12 cellular contexts compared by ENCODE assay signal in genomic region chr1:226735576-226735975, GRCh38. TPM values are rescaled to one million over a fixed set of nuclear protein-coding genes. Genes with fewer than 3 reads are reported as not detected.
DNase-seq lines count a peak whose midpoint lies in the region; ATAC-seq and TF ChIP-seq lines count a peak whose summit lies in the region.
"Had no signal": no experiment of that assay in that cellular context is flagged by ENCODE, and none has a peak within 500 bp of the region (broad histone marks: within the 10 kb centered on the region; RNA-seq: fewer than 3 reads in every experiment).

No MANE protein-coding gene starts in this region.

- peaks cover 11% of the 10 kb centered on the region; the same call in 1 of the 2 replicates for H3F3A ChIP-seq in OCI-LY1 (ENCODE audit: insufficient read depth, low read length)
- peaks cover 26% of the 10 kb centered on the region for H3F3A ChIP-seq in neural progenitor cell (ENCODE audit: low read depth)

- H3K14ac ChIP-seq in trophoblast cell (ENCODE audit: low read length) = no peak overlapping the region

- peaks cover 24% of the 10 kb centered on the region for H3K36me3 ChIP-seq in CD4-positive, CD25-positive, alpha-beta regulatory T cell (ENCODE audit: control insufficient read depth, insufficient read depth, low read length)
- H3K36me3 ChIP-seq in OCI-LY1 (ENCODE audit: insufficient read depth, low read length) = peaks cover 65% of the 10 kb centered on the region
- no peaks in the 10 kb centered on the region for H3K36me3 ChIP-seq in neural progenitor cell
- H3K36me3 ChIP-seq in trophoblast cell (ENCODE audit: control insufficient read depth in 1 of 2, insufficient read depth in 2 of 2, low read length in 2 of 2) = peaks cover 19 to 21% of the 10 kb centered on the region in 2 experiments
- H3K36me3 ChIP-seq: cardiac muscle cell had no signal

- no peak for TF ChIP-seq CTCF in OCI-LY1 (IDR thresholded peaks at IDR 0.05; ENCODE audit: low read length)
- TF ChIP-seq CTCF in dorsolateral prefrontal cortex (IDR thresholded peaks at IDR 0.05 in 54 of 56, conservative IDR thresholded peaks at IDR 0.05 in 2 of 56; ENCODE audit: low read depth in 1 of 56, partially characterized antibody in 56 of 56) = no peak
- no peak for TF ChIP-seq CTCF in neural progenitor cell (IDR thresholded peaks at IDR 0.05)

- H3K27ac Mint-ChIP-seq in CD4-positive, CD25-positive, alpha-beta regulatory T cell = peak overlapping the region; percentile 83 to 97 (median 93)
- H3K27ac Mint-ChIP-seq in neural progenitor cell = no peak overlapping the region

- no peak overlapping the region for H4K91ac ChIP-seq in trophoblast cell (ENCODE audit: low read depth, low read length)

- H3K79me2 ChIP-seq in OCI-LY1 (ENCODE audit: insufficient read depth, low read length) = peaks cover 78% of the 10 kb centered on the region
- H3K79me2 ChIP-seq in neural progenitor cell (ENCODE audit: low read depth) = no peaks in the 10 kb centered on the region
- H3K79me2 ChIP-seq in trophoblast cell (ENCODE audit: control insufficient read depth, insufficient read depth, low read length, poor library complexity) = peaks cover 12% of the 10 kb centered on the region

- H2AFZ ChIP-seq in OCI-LY1 (ENCODE audit: low read length) = no peak overlapping the region
- no peak overlapping the region for H2AFZ ChIP-seq in neural progenitor cell (replicated peaks)
- H2AFZ ChIP-seq in trophoblast cell (ENCODE audit: insufficient read depth, low read length, poor library complexity) = no peak overlapping the region

- peaks cover 10% of the 10 kb centered on the region for H3K27me3 Mint-ChIP-seq in CD4-positive, CD25-positive, alpha-beta regulatory T cell
- peaks cover 2% of the 10 kb centered on the region for H3K27me3 Mint-ChIP-seq in neural progenitor cell (ENCODE audit: insufficient read depth, low read depth)

- no peak overlapping the region for H4K8ac ChIP-seq in trophoblast cell (ENCODE audit: low read depth, low read length)

- no peaks in the 10 kb centered on the region for H3K27me3 ChIP-seq in CD4-positive, CD25-positive, alpha-beta regulatory T cell (ENCODE audit: control insufficient read depth, insufficient read depth, low read length)
- no peaks in the 10 kb centered on the region for H3K27me3 ChIP-seq in OCI-LY1 (ENCODE audit: insufficient read depth, low read length)
- no peaks in the 10 kb centered on the region for H3K27me3 ChIP-seq in dorsolateral prefrontal cortex
- H3K27me3 ChIP-seq in neural progenitor cell = peaks cover 66% of the 10 kb centered on the region
- H3K27me3 ChIP-seq in trophoblast cell (ENCODE audit: insufficient read depth, low read length) = peaks cover 21% of the 10 kb centered on the region
- H3K27me3 ChIP-seq: neutrophil had no signal

- H3K9me3 ChIP-seq in CD4-positive, CD25-positive, alpha-beta regulatory T cell (ENCODE audit: control insufficient read depth in 2 of 2, low read length in 2 of 2) = no peaks in the 10 kb centered on the region
- H3K9me3 ChIP-seq in OCI-LY1 (ENCODE audit: low read length) (no peaks in the 10 kb centered on the region), neural progenitor cell (ENCODE audit: low read depth) (no peaks in the 10 kb centered on the region), trophoblast cell (ENCODE audit: insufficient read depth, low read depth, low read length) (peaks cover 1% of the 10 kb centered on the region)
- H3K9me3 ChIP-seq: neutrophil had no signal

- H3K9me3 Mint-ChIP-seq in CD4-positive, CD25-positive, alpha-beta regulatory T cell = peaks cover 0 to 4% (median 0%) of the 10 kb centered on the region in 7 donors
- H3K9me3 Mint-ChIP-seq in neural progenitor cell = no peaks in the 10 kb centered on the region

- H3K18ac ChIP-seq in trophoblast cell (ENCODE audit: low read length) = no peak overlapping the region

- H3K4me3 Mint-ChIP-seq in CD4-positive, CD25-positive, alpha-beta regulatory T cell = peak overlapping the region; percentile 91 to 100 (median 98)
- H3K4me3 Mint-ChIP-seq in neural progenitor cell = peak overlapping the region; percentile 52

- WGBS in trophoblast cell (ENCODE audit: extremely low coverage, insufficient coverage, insufficient read length) = no CpG with 5 or more reads among the region's 12 CpGs

- peak overlapping the region; percentile 92 for H3K4me3 ChIP-seq in CD4-positive, CD25-positive, alpha-beta regulatory T cell (ENCODE audit: low read depth, low read length)
- H3K4me3 ChIP-seq in OCI-LY1 (ENCODE audit: low read depth, low read length, poor library complexity, severe bottlenecking) = peak overlapping the region; percentile 82
- peak overlapping the region; percentile 62 to 97 (median 89) for H3K4me3 ChIP-seq in dorsolateral prefrontal cortex
- H3K4me3 ChIP-seq in neural progenitor cell = no peak overlapping the region
- H3K4me3 ChIP-seq in trophoblast cell (ENCODE audit: low read depth, low read length) = no peak overlapping the region
- H3K4me3 ChIP-seq: cardiac muscle cell had no signal

- no peak for DNase-seq in CD4-positive, CD25-positive, alpha-beta regulatory T cell
- DNase-seq in dorsolateral prefrontal cortex (no peak), neural progenitor cell (ENCODE audit: low spot score) (no peak), trophoblast cell (no peak), AG08395 (ENCODE audit: low spot score) (no peak), UCSD-AML1 (lab: John Stamatoyannopoulos, UW; ENCODE audit: unreplicated experiment) (no peak)
- DNase-seq: activated CD4-positive, CD25-positive, alpha-beta regulatory T cell; Calu3 had no signal

- intact Hi-C loops in dorsolateral prefrontal cortex (cut with DNase I) = loop anchor here (5.0 to 10.0 kb wide), 5 partner anchors 33 to 328 kb away; partner anchors contain the start of gene PARP1 (in 1 of the 2)

- ATAC-seq in CD4-positive, CD25-positive, alpha-beta regulatory T cell (ENCODE audit: low read depth in 2 of 2) = no peak
- no peak for ATAC-seq in HG03571 (IDR thresholded peaks at IDR 0.05; ENCODE audit: unreplicated experiment)

- peaks cover 30 to 63% (median 38%) of the 10 kb centered on the region in 4 donors for H3K4me1 Mint-ChIP-seq in CD4-positive, CD25-positive, alpha-beta regulatory T cell
- H3K4me1 Mint-ChIP-seq in neural progenitor cell = peaks cover 48% of the 10 kb centered on the region

- H3K36me3 Mint-ChIP-seq in CD4-positive, CD25-positive, alpha-beta regulatory T cell = peaks cover 42% of the 10 kb centered on the region
- H3K36me3 Mint-ChIP-seq in neural progenitor cell = peaks cover 9% of the 10 kb centered on the region

- H3K23ac ChIP-seq in trophoblast cell (ENCODE audit: low read length) = no peak overlapping the region

- H4K12ac ChIP-seq in trophoblast cell (ENCODE audit: low read depth, low read length) = no peak overlapping the region

- H2BK120ac ChIP-seq in trophoblast cell (ENCODE audit: insufficient read depth, low read length, poor library complexity) = no peak overlapping the region

- peaks cover 16% of the 10 kb centered on the region for H3K79me1 ChIP-seq in trophoblast cell (ENCODE audit: low read length)

- no peaks in the 10 kb centered on the region for H4K20me1 ChIP-seq in OCI-LY1 (ENCODE audit: insufficient read depth, low read length)
- H4K20me1 ChIP-seq in neural progenitor cell (ENCODE audit: low read depth) = no peaks in the 10 kb centered on the region

- H2AK5ac ChIP-seq in trophoblast cell (ENCODE audit: low read length) = no peak overlapping the region

- H3K4ac ChIP-seq in trophoblast cell (ENCODE audit: low read depth, low read length) = no peak overlapping the region

- no peaks in the 10 kb centered on the region for H3K9me2 ChIP-seq in OCI-LY1 (ENCODE audit: low read depth, low read length)

- no peak overlapping the region for H2BK5ac ChIP-seq in trophoblast cell (ENCODE audit: low read depth, low read length, poor library complexity)

- peaks cover 62% of the 10 kb centered on the region for H3K4me1 ChIP-seq in CD4-positive, CD25-positive, alpha-beta regulatory T cell (ENCODE audit: control insufficient read depth, insufficient read depth, low read length, poor library complexity, severe bottlenecking)
- H3K4me1 ChIP-seq in OCI-LY1 (ENCODE audit: insufficient read depth, low read length, severe bottlenecking) (peaks cover 79% of the 10 kb centered on the region), neural progenitor cell (peaks cover 14% of the 10 kb centered on the region), trophoblast cell (ENCODE audit: control insufficient read depth in 1 of 2, insufficient read depth in 2 of 2, low read length in 2 of 2) (peaks cover 0 to 13% of the 10 kb centered on the region in 2 experiments)

- peak overlapping the region; percentile 81 for H3K27ac ChIP-seq in CD4-positive, CD25-positive, alpha-beta regulatory T cell (ENCODE audit: insufficient read depth, low read length, poor library complexity, severe bottlenecking)
- H3K27ac ChIP-seq in OCI-LY1 (ENCODE audit: low read depth, low read length, poor library complexity, severe bottlenecking) (peak overlapping the region; percentile 95), dorsolateral prefrontal cortex (peak overlapping the region; percentile 60 to 100 (median 98)), neural progenitor cell (no peak overlapping the region), trophoblast cell (ENCODE audit: low read depth, low read length) (no peak overlapping the region)
- H3K27ac ChIP-seq: cardiac muscle cell, neutrophil had no signal

- peak overlapping the region; percentile 99 for H3K9ac ChIP-seq in OCI-LY1 (ENCODE audit: low read length)
- H3K9ac ChIP-seq in neural progenitor cell = no peak overlapping the region
- no peak overlapping the region for H3K9ac ChIP-seq in trophoblast cell (ENCODE audit: low read length)

- H3K4me2 ChIP-seq in OCI-LY1 (ENCODE audit: low read length) = peak overlapping the region; percentile 89
- no peak overlapping the region for H3K4me2 ChIP-seq in neural progenitor cell
- no peak overlapping the region for H3K4me2 ChIP-seq in trophoblast cell (ENCODE audit: low read length)

- H2BK12ac ChIP-seq in trophoblast cell (ENCODE audit: low read length) = no peak overlapping the region

RNA-seq across cellular contexts. Expression of gene ITPKB, which starts 3.5 kb away (rescaled TPM):
- total RNA-seq in CD4-positive, CD25-positive, alpha-beta regulatory T cell = 216 TPM
- polyA plus RNA-seq in CD4-positive, CD25-positive, alpha-beta regulatory T cell = 10 to 100 TPM; 38.5 to 60.2 (median 44.8) TPM
- 100 to 1,000 TPM in 108 of 120 experiments, 10 to 100 TPM in 12; 68.5 to 431 (median 142) TPM for total RNA-seq in dorsolateral prefrontal cortex
- 1.6 and 4.5 TPM in 2 replicates for total RNA-seq in neural progenitor cell (ENCODE audit: low replicate concordance)
- polyA plus RNA-seq in trophoblast cell (2013) = 5.0 and 5.7 TPM in 2 replicates

Comparison
In these comparisons a context has a peak if more than half of its experiments do, and no peak if none do; other contexts are left out.
1. H3K27ac ChIP-seq: peak in CD4-positive, CD25-positive, alpha-beta regulatory T cell (single experiment), OCI-LY1 (single experiment) and dorsolateral prefrontal cortex (59 of 59); none in neural progenitor cell (single experiment) and trophoblast cell (single experiment).
2. H3K4me3 ChIP-seq: peak in CD4-positive, CD25-positive, alpha-beta regulatory T cell (single experiment), OCI-LY1 (single experiment) and dorsolateral prefrontal cortex (59 of 59); none in neural progenitor cell (single experiment) and trophoblast cell (single experiment).
3. RNA of gene ITPKB, which starts 3.5 kb away (total RNA-seq): 216 TPM in CD4-positive, CD25-positive, alpha-beta regulatory T cell (single experiment) and 68.5 to 431 TPM in dorsolateral prefrontal cortex; 1.6 to 4.5 TPM in neural progenitor cell; every median in the first group is over 10 times any median in the second.